19 cellular contexts compared by ENCODE assay signal in genomic region chr3:193344471-193344870, GRCh38. TPM values are rescaled to one million over a fixed set of nuclear protein-coding genes. Genes with fewer than 3 reads are reported as not detected.
DNase-seq lines count a peak whose midpoint lies in the region; ATAC-seq, FAIRE-seq and TF ChIP-seq lines count a peak whose summit lies in the region.
"Had no signal": no experiment of that assay in that cellular context is flagged by ENCODE, and none has a peak within 500 bp of the region (broad histone marks: within the 10 kb centered on the region; RNA-seq: fewer than 3 reads in every experiment).

No MANE protein-coding gene starts in this region.

- H2AFZ ChIP-seq in GM23338 (0 out of 2 replicates have a peak overlapping the region, but pooled peaks have one; percentile 3), osteoblast (ENCODE audit: low read length) (no peak overlapping the region)

- no peaks in the 10 kb centered on the region for H3K9me3 Mint-ChIP-seq in GM23338
- H3K9me3 Mint-ChIP-seq: CD4-positive, alpha-beta T cell; IgD-negative memory B cell had no signal

- no peak overlapping the region for H3K27ac Mint-ChIP-seq in GM23338
- H3K27ac Mint-ChIP-seq: CD4-positive, alpha-beta T cell; IgD-negative memory B cell had no signal

- H3K4me3 Mint-ChIP-seq in GM23338, result no peak overlapping the region
- H3K4me3 Mint-ChIP-seq: CD4-positive, alpha-beta T cell; IgD-negative memory B cell had no signal

- H3K27ac ChIP-seq in GM23338 (ENCODE audit: low read depth), result no peak overlapping the region
- H3K27ac ChIP-seq in osteoblast (ENCODE audit: low read depth, low read length), result no peak overlapping the region
- H3K27ac ChIP-seq: C4-2B had no signal

- H3K36me3 ChIP-seq in GM23338 (ENCODE audit: insufficient read depth) (no peaks in the 10 kb centered on the region), osteoblast (ENCODE audit: insufficient read depth, low read length) (no peaks in the 10 kb centered on the region)
- H3K36me3 ChIP-seq: HAP-1 had no signal

- no peak for FAIRE-seq in urothelium cell line (lab: Jason Lieb, UNC)
- FAIRE-seq: A204.1, D721Med, HepG2 had no signal

- no peak for TF ChIP-seq CTCF in GM23338 (conservative IDR thresholded peaks at IDR 0.05; ENCODE audit: low read depth in 2 of 2)
- no peak for TF ChIP-seq CTCF in osteoblast (IDR thresholded peaks at IDR 0.05; ENCODE audit: extremely low read depth, low read depth, low read length)

- no peak for ATAC-seq in GM23338
- ATAC-seq in HG03097 (IDR thresholded peaks at IDR 0.05; ENCODE audit: low FRiP score, unreplicated experiment), result no peak
- no peak for ATAC-seq in HG02759 (IDR thresholded peaks at IDR 0.05; ENCODE audit: unreplicated experiment)
- ATAC-seq: HepG2 had no signal

- H3F3A ChIP-seq in GM23338 (replicated peaks; ENCODE audit: low read depth), result no peaks in the 10 kb centered on the region

- H3K9me2 ChIP-seq in GM23338 (ENCODE audit: insufficient read depth), result 0 out of 2 replicates have a peak, but pooled peaks cover 2% of the 10 kb centered on the region

- no peak overlapping the region for H3K4me2 ChIP-seq in GM23338
- H3K4me2 ChIP-seq in osteoblast (ENCODE audit: insufficient read depth, low read length), result no peak overlapping the region

- H3K27me3 ChIP-seq in GM23338 (ENCODE audit: insufficient read depth) (no peaks in the 10 kb centered on the region), osteoblast (ENCODE audit: insufficient read depth, low read length) (no peaks in the 10 kb centered on the region)

- no peaks in the 10 kb centered on the region for H3K36me3 Mint-ChIP-seq in GM23338 (ENCODE audit: low read depth)
- H3K36me3 Mint-ChIP-seq: IgD-negative memory B cell had no signal

- H3K79me2 ChIP-seq in GM23338 (replicated peaks; ENCODE audit: insufficient read depth) (no peaks in the 10 kb centered on the region), osteoblast (ENCODE audit: insufficient read depth, low read length) (no peaks in the 10 kb centered on the region)

- H3K4me3 ChIP-seq in GM23338 (no peak overlapping the region), osteoblast (ENCODE audit: insufficient read depth, low read length) (no peak overlapping the region)
- H3K4me3 ChIP-seq: HAP-1 had no signal

- no peaks in the 10 kb centered on the region for H3K9me3 ChIP-seq in osteoblast (ENCODE audit: low read depth, low read length)
- H3K9me3 ChIP-seq: Caco-2, HAP-1 had no signal

- H4K20me1 ChIP-seq in GM23338 (replicated peaks; ENCODE audit: insufficient read depth), result no peaks in the 10 kb centered on the region
- H4K20me1 ChIP-seq in osteoblast (ENCODE audit: insufficient read depth, low read length), result no peaks in the 10 kb centered on the region

- H3K4me1 ChIP-seq in GM23338 (ENCODE audit: insufficient read depth) (peaks cover 37% of the 10 kb centered on the region), osteoblast (ENCODE audit: insufficient read depth, low read length) (no peaks in the 10 kb centered on the region)

- no peak for DNase-seq in GM23338 (ENCODE audit: low spot score)
- DNase-seq in globus pallidus (ENCODE audit: low spot score), result peak; percentile 54
- peak; percentile 41 for DNase-seq in osteoblast (ENCODE audit: insufficient read length, low spot score, missing footprints)
- no peak for DNase-seq in urothelium cell line (ENCODE audit: low spot score)
- DNase-seq: ACHN; Caco-2; CD4-positive, alpha-beta T cell; DMS79 treated with DMSO at 0.1 percent for 48 hours; GF-D8; KBM-7 had no signal

- peaks cover 2% of the 10 kb centered on the region for H3K27me3 Mint-ChIP-seq in GM23338 (ENCODE audit: insufficient read depth, low read depth, poor library complexity)

- peaks cover 43% of the 10 kb centered on the region for H3K4me1 Mint-ChIP-seq in GM23338
- H3K4me1 Mint-ChIP-seq: IgD-negative memory B cell had no signal

TF ChIP-seq in GM23338, 12 proteins besides CTCF, POLR2A, EP300 and RAD21:
- TF ChIP-seq NANOG (IDR thresholded peaks at IDR 0.05; ENCODE audit: borderline replicate concordance), result no peak
- no peak for TF ChIP-seq CREB1 (CRISPR knock-in tag; IDR thresholded peaks at IDR 0.05; ENCODE audit: low read depth)
- TF ChIP-seq ZNF331 (CRISPR knock-in tag; IDR thresholded peaks at IDR 0.05; ENCODE audit: low read depth), result no peak
- no peak for TF ChIP-seq POLR2AphosphoS5 (IDR thresholded peaks at IDR 0.05; ENCODE audit: low read depth)
- TF ChIP-seq, protein P1, sequence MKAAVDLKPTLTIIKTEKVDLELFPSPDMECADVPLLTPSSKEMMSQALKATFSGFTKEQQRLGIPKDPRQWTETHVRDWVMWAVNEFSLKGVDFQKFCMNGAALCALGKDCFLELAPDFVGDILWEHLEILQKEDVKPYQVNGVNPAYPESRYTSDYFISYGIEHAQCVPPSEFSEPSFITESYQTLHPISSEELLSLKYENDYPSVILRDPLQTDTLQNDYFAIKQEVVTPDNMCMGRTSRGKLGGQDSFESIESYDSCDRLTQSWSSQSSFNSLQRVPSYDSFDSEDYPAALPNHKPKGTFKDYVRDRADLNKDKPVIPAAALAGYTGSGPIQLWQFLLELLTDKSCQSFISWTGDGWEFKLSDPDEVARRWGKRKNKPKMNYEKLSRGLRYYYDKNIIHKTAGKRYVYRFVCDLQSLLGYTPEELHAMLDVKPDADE (IDR thresholded peaks at IDR 0.05), result no peak
- TF ChIP-seq JUNB (IDR thresholded peaks at IDR 0.05; ENCODE audit: unreplicated experiment), result no peak
- TF ChIP-seq, protein P2, sequence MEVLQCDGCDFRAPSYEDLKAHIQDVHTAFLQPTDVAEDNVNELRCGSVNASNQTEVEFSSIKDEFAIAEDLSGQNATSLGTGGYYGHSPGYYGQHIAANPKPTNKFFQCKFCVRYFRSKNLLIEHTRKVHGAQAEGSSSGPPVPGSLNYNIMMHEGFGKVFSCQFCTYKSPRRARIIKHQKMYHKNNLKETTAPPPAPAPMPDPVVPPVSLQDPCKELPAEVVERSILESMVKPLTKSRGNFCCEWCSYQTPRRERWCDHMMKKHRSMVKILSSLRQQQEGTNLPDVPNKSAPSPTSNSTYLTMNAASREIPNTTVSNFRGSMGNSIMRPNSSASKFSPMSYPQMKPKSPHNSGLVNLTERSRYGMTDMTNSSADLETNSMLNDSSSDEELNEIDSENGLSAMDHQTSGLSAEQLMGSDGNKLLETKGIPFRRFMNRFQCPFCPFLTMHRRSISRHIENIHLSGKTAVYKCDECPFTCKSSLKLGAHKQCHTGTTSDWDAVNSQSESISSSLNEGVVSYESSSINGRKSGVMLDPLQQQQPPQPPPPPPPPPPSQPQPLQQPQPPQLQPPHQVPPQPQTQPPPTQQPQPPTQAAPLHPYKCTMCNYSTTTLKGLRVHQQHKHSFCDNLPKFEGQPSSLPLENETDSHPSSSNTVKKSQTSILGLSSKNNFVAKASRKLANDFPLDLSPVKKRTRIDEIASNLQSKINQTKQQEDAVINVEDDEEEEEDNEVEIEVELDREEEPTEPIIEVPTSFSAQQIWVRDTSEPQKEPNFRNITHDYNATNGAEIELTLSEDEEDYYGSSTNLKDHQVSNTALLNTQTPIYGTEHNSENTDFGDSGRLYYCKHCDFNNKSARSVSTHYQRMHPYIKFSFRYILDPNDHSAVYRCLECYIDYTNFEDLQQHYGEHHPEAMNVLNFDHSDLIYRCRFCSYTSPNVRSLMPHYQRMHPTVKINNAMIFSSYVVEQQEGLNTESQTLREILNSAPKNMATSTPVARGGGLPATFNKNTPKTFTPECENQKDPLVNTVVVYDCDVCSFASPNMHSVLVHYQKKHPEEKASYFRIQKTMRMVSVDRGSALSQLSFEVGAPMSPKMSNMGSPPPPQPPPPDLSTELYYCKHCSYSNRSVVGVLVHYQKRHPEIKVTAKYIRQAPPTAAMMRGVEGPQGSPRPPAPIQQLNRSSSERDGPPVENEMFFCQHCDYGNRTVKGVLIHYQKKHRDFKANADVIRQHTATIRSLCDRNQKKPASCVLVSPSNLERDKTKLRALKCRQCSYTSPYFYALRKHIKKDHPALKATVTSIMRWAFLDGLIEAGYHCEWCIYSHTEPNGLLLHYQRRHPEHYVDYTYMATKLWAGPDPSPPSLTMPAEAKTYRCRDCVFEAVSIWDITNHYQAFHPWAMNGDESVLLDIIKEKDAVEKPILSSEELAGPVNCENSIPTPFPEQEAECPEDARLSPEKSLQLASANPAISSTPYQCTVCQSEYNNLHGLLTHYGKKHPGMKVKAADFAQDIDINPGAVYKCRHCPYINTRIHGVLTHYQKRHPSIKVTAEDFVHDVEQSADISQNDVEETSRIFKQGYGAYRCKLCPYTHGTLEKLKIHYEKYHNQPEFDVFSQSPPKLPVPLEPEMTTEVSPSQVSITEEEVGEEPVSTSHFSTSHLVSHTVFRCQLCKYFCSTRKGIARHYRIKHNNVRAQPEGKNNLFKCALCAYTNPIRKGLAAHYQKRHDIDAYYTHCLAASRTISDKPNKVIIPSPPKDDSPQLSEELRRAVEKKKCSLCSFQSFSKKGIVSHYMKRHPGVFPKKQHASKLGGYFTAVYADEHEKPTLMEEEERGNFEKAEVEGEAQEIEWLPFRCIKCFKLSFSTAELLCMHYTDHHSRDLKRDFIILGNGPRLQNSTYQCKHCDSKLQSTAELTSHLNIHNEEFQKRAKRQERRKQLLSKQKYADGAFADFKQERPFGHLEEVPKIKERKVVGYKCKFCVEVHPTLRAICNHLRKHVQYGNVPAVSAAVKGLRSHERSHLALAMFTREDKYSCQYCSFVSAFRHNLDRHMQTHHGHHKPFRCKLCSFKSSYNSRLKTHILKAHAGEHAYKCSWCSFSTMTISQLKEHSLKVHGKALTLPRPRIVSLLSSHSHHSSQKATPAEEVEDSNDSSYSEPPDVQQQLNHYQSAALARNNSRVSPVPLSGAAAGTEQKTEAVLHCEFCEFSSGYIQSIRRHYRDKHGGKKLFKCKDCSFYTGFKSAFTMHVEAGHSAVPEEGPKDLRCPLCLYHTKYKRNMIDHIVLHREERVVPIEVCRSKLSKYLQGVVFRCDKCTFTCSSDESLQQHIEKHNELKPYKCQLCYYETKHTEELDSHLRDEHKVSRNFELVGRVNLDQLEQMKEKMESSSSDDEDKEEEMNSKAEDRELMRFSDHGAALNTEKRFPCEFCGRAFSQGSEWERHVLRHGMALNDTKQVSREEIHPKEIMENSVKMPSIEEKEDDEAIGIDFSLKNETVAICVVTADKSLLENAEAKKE (CRISPR knock-in tag; IDR thresholded peaks at IDR 0.05), result no peak
TF ChIP-seq in GM23338: peak in this region for 0.

RNA-seq across cellular contexts. Expression of gene ATP13A5, which starts 34.1 kb away (rescaled TPM):
- not detected in 2 replicates for total RNA-seq in GM23338 (2014; rRNA removed; shearing (Covaris generic))
- not detected in 2 replicates for polyA plus RNA-seq in GM23338 (2016; fragmentation: Nextera tagmentation; extraction: Ambion mirVana)
- not detected in 2 replicates for total RNA-seq in osteoblast
- total RNA-seq: Caco-2; CD4-positive, alpha-beta T cell; HepG2 had no signal
- polyA plus RNA-seq: BJ, HepG2, IgD-negative memory B cell had no signal

Comparison
In these comparisons a context has a peak if more than half of its experiments do, and no peak if none do; other contexts are left out.
1. DNase-seq: peak in globus pallidus (single experiment) and osteoblast (single experiment); none in GM23338 (single experiment) and urothelium cell line (single experiment).